ENCODE assay signal across 7 cellular contexts in the genomic region with DNA sequence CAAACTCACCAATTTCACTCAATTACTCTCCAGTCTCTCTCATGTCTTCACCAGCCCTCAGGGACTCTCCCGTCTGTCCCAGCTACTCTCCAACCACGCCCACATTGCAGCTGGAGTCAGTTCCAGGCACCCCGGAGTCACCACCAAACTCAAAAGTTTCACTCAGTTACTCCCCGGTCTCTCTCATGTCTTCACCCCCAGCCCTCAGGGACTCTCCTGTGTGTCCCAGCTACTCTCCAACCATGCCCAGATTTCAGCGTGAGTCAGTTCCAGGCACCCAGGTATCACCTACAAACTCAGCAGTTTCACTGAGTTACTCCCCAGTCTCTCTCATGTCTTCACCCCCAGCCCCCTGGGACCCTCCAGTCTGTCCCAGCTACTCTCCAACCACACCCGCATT.
DNase-seq lines count a peak whose midpoint lies in the region; ATAC-seq, FAIRE-seq and TF ChIP-seq lines count a peak whose summit lies in the region.
"Not testable (repeated sequence)": the region's sequence is repeated elsewhere in the genome, so short reads cannot be mapped to it uniquely, and the experiment has no call there.

No MANE protein-coding gene starts in this region.

- H3K4me3 Mint-ChIP-seq in CD14-positive monocyte, endodermal cell, neural crest cell: not testable (repeated sequence)

- WGBS in endodermal cell (ENCODE audit: insufficient coverage in 1 of 2, insufficient read length in 1 of 2), 2 experiments: 66 to 75% methylated on average over 3 to 6 of the region's 6 CpGs
- 68 to 74% methylated on average over 6 of the region's 6 CpGs for WGBS in sigmoid colon, 2 donors

- not testable (repeated sequence) for TF ChIP-seq EP300 in sigmoid colon (IDR thresholded peaks at IDR 0.05)

- not testable (repeated sequence) for H3K36me3 Mint-ChIP-seq in CD14-positive monocyte
- H3K36me3 Mint-ChIP-seq in endodermal cell (ENCODE audit: low read depth) (peaks cover 17% of the 10 kb centered on the region), neural crest cell (ENCODE audit: low read depth) (peaks cover 48% of the 10 kb centered on the region)

- H3K9ac ChIP-seq in endodermal cell (ENCODE audit: extremely low read depth, low read length, poor library complexity, severe bottlenecking); kidney (ENCODE audit: low read length in 2 of 2): not testable (repeated sequence)

- H3K4me1 ChIP-seq in RWPE2 (ENCODE audit: insufficient read depth, poor library complexity, severe bottlenecking); endodermal cell (ENCODE audit: control insufficient read depth, insufficient read depth, low read length); kidney (ENCODE audit: control insufficient read depth in 1 of 2, insufficient read depth in 1 of 2, low read depth in 1 of 2, low read length in 2 of 2); sigmoid colon: not testable (repeated sequence)

- not testable (repeated sequence) for H3K27me3 ChIP-seq in RWPE2 (ENCODE audit: insufficient read depth, poor library complexity, severe bottlenecking); endodermal cell (ENCODE audit: control insufficient read depth, insufficient read depth, low read length, poor library complexity, severe bottlenecking); sigmoid colon

- H3K9me3 Mint-ChIP-seq in CD14-positive monocyte (peaks cover 41 to 77% (median 68%) of the 10 kb centered on the region in 7 donors), endodermal cell (peaks cover 84% of the 10 kb centered on the region), neural crest cell (peaks cover 50% of the 10 kb centered on the region)

- H3K27ac Mint-ChIP-seq in CD14-positive monocyte; endodermal cell; neural crest cell (ENCODE audit: unreplicated experiment): not testable (repeated sequence)

- FAIRE-seq in kidney (lab: Jason Lieb, UNC): not testable (repeated sequence)

- ATAC-seq in RWPE2 (ENCODE audit: low read depth): not testable (repeated sequence)

- H3K9me3 ChIP-seq in RWPE2 (ENCODE audit: severe bottlenecking): peaks cover 31% of the 10 kb centered on the region
- peaks cover 55% of the 10 kb centered on the region for H3K9me3 ChIP-seq in endodermal cell (ENCODE audit: control insufficient read depth, low read length)
- H3K9me3 ChIP-seq in kidney (ENCODE audit: control insufficient read depth in 1 of 2, low read length in 2 of 2); sigmoid colon: not testable (repeated sequence)

- intact Hi-C loops in CD14-positive monocyte (cut with micrococcal nuclease); kidney (cut with DNase I); sigmoid colon (cut with DNase I): not testable (repeated sequence)

- H3K36me3 ChIP-seq in RWPE2 (ENCODE audit: low read depth); endodermal cell (ENCODE audit: control insufficient read depth, insufficient read depth, low read length); kidney (ENCODE audit: control insufficient read depth in 1 of 2, insufficient read depth in 2 of 2, low read length in 2 of 2); sigmoid colon: not testable (repeated sequence)

- peak; percentile 56 for DNase-seq in CD14-positive monocyte (ENCODE audit: low spot score)
- peak; percentile 72 for DNase-seq in RWPE2 (ENCODE audit: low spot score)
- DNase-seq in activated T-cell treated with anti-CD3 and anti-CD28 coated beads, Interleukin-2, amount 50 U/mL, for 48 hours: peak; percentile 21 to 23
- peak; percentile 5 for DNase-seq in endodermal cell
- DNase-seq in kidney: peak; percentile 71
- peak; percentile 16 for DNase-seq in neural crest cell (ENCODE audit: low read depth, low spot score)
- peak; percentile 61 for DNase-seq in sigmoid colon

- TF ChIP-seq CTCF in CD14-positive monocyte (IDR thresholded peaks at IDR 0.05); RWPE2 (IDR thresholded peaks at IDR 0.05; ENCODE audit: poor library complexity, severe bottlenecking); endodermal cell (conservative IDR thresholded peaks at IDR 0.05); kidney (IDR thresholded peaks at IDR 0.05; ENCODE audit: borderline replicate concordance, extremely low read depth, insufficient read depth); neural crest cell (conservative IDR thresholded peaks at IDR 0.05); sigmoid colon (IDR thresholded peaks at IDR 0.05): not testable (repeated sequence)

- not testable (repeated sequence) for TF ChIP-seq POLR2A in sigmoid colon (IDR thresholded peaks at IDR 0.05)

- H3K27ac ChIP-seq in RWPE2 (ENCODE audit: poor library complexity, severe bottlenecking); endodermal cell (ENCODE audit: low read depth, low read length); kidney (ENCODE audit: low read depth in 2 of 2, low read length in 2 of 2); sigmoid colon: not testable (repeated sequence)

- not testable (repeated sequence) for H3K4me1 Mint-ChIP-seq in CD14-positive monocyte, endodermal cell, neural crest cell

- not testable (repeated sequence) for H3K4me3 ChIP-seq in RWPE2 (ENCODE audit: severe bottlenecking); endodermal cell (ENCODE audit: low read length); kidney (ENCODE audit: low read length in 2 of 2); sigmoid colon

- not testable (repeated sequence) for H3K27me3 Mint-ChIP-seq in CD14-positive monocyte (ENCODE audit: low read depth in 3 of 3); endodermal cell (ENCODE audit: insufficient read depth); neural crest cell (ENCODE audit: low read depth)

Comparison
In these comparisons a context has a peak if more than half of its experiments do, and no peak if none do; other contexts are left out.
1. DNase-seq: peak in every context shown above with its lines; median percentile 72 in RWPE2; 71 in kidney; 61 in sigmoid colon; 56 in CD14-positive monocyte; 22 in activated T-cell treated with anti-CD3 and anti-CD28 coated beads, Interleukin-2, amount 50 U/mL, for 48 hours; 16 in neural crest cell; 5 in endodermal cell.